Comparison of ENCODE assay signal across 21 cellular contexts in genomic region chr13:65461590-65461989, GRCh38.
DNase-seq lines count a peak whose midpoint lies in the region; ATAC-seq lines count a peak whose summit lies in the region.
"Had no signal": no experiment of that assay in that cellular context is flagged by ENCODE, and none has a peak within 500 bp of the region (broad histone marks: within the 10 kb centered on the region; RNA-seq: fewer than 3 reads in every experiment).

No MANE protein-coding gene starts in this region.

- H3K36me3 ChIP-seq in mesenchymal stem cell (ENCODE audit: control insufficient read depth in 1 of 2, insufficient read depth in 2 of 2, low read depth in 1 of 2, low read length in 2 of 2), result no peaks in the 10 kb centered on the region

- H3K79me1 ChIP-seq in mesenchymal stem cell (replicated peaks; ENCODE audit: low read length, poor library complexity, severe bottlenecking), result no peaks in the 10 kb centered on the region

- ATAC-seq in activated naive CD8-positive, alpha-beta T cell treated with anti-CD3 and anti-CD28 coated beads, Interleukin-2, amount 50 U/mL, for 24 hours, result no peak
- ATAC-seq in HG03135 (IDR thresholded peaks at IDR 0.05; ENCODE audit: unreplicated experiment), result no peak
- ATAC-seq: stimulated activated memory B cell treated with anti-CD40 and anti-IgM and Interleukin-4, amounts not matched to agents 10 μg/mL and 1 μg/mL and 100 μg/mL, for 72 hours had no signal

- H3K9ac ChIP-seq in mesenchymal stem cell (ENCODE audit: low read length), result no peak overlapping the region

- H3K27ac ChIP-seq in mesenchymal stem cell (ENCODE audit: low read length, poor library complexity, severe bottlenecking), result no peak overlapping the region
- H3K27ac ChIP-seq: HL-60 had no signal

- H3K4me2 ChIP-seq in mesenchymal stem cell (ENCODE audit: low read length, poor library complexity, severe bottlenecking), result no peak overlapping the region

- no peak overlapping the region for H3K4ac ChIP-seq in mesenchymal stem cell (ENCODE audit: low read depth in 1 of 2, low read length in 2 of 2)

- H3K4me3 Mint-ChIP-seq in activated CD4-positive, alpha-beta memory T cell treated with anti-CD3 and anti-CD28 coated beads, Interleukin-2, amount 10 ng/mL, durations not matched to agents 7 days and 5 days, result no peak overlapping the region
- no peak overlapping the region for H3K4me3 Mint-ChIP-seq in activated naive CD8-positive, alpha-beta T cell treated with anti-CD3 and anti-CD28 coated beads, Interleukin-2, amount 50 U/mL, for 24 hours
- H3K4me3 Mint-ChIP-seq: activated naive CD4-positive, alpha-beta T cell treated with anti-CD3 and anti-CD28 coated beads, Interleukin-2, amount 50 U/mL, for 24 hours; activated T-cell treated with anti-CD3 and anti-CD28 coated beads, Interleukin-2, amount 50 U/mL, for 24 hours; CD4-positive, alpha-beta memory T cell; stimulated activated memory B cell treated with anti-CD40 and anti-IgM and Interleukin-4, amounts not matched to agents 10 μg/mL and 1 μg/mL and 100 μg/mL, for 72 hours had no signal

- DNase-seq in EL (peak; percentile 25), MV-4-11 (lab: John Stamatoyannopoulos, UW) (peak; percentile 45), brain pericyte (ENCODE audit: low read depth, low spot score) (peak; percentile 87), mesenchymal stem cell (peak; percentile 83), NCI-H1436 treated with DMSO at 0.1 percent for 48 hours (lab: John Stamatoyannopoulos, UW) (no peak)
- DNase-seq in activated CD4-positive, alpha-beta memory T cell treated with anti-CD3 and anti-CD28 coated beads, Interleukin-2, amount 10 ng/mL, durations not matched to agents 7 days and 5 days, result no peak
- no peak for DNase-seq in activated naive CD8-positive, alpha-beta T cell treated with anti-CD3 and anti-CD28 coated beads, Interleukin-2, amount 50 U/mL, for 24 hours
- DNase-seq: ACHN; activated T-cell treated with anti-CD3 and anti-CD28 coated beads, Interleukin-2, amount 50 U/mL, for 24 hours; CD4-positive, alpha-beta memory T cell; DND-41; effector CD8-positive, alpha-beta T cell; foreskin melanocyte; KBM-7; NCI-H1417 treated with DMSO at 0.1 percent for 48 hours; NCI-H226; posterior cingulate gyrus had no signal

- no peak overlapping the region for H3K14ac ChIP-seq in mesenchymal stem cell (ENCODE audit: low read length in 2 of 2)

- no peak overlapping the region for H3K27ac Mint-ChIP-seq in activated CD4-positive, alpha-beta memory T cell treated with anti-CD3 and anti-CD28 coated beads, Interleukin-2, amount 10 ng/mL, durations not matched to agents 7 days and 5 days
- no peak overlapping the region for H3K27ac Mint-ChIP-seq in activated naive CD8-positive, alpha-beta T cell treated with anti-CD3 and anti-CD28 coated beads, Interleukin-2, amount 50 U/mL, for 24 hours
- H3K27ac Mint-ChIP-seq: activated naive CD4-positive, alpha-beta T cell treated with anti-CD3 and anti-CD28 coated beads, Interleukin-2, amount 50 U/mL, for 24 hours; activated T-cell treated with anti-CD3 and anti-CD28 coated beads, Interleukin-2, amount 50 U/mL, for 24 hours; CD4-positive, alpha-beta memory T cell; stimulated activated memory B cell treated with anti-CD40 and anti-IgM and Interleukin-4, amounts not matched to agents 10 μg/mL and 1 μg/mL and 100 μg/mL, for 72 hours had no signal

- H3K9me3 ChIP-seq in mesenchymal stem cell (ENCODE audit: control insufficient read depth, low read length), result no peaks in the 10 kb centered on the region

- no peak overlapping the region for H2BK5ac ChIP-seq in mesenchymal stem cell (ENCODE audit: low read depth, low read length, poor library complexity, severe bottlenecking)

- H3K9me3 Mint-ChIP-seq in activated CD4-positive, alpha-beta memory T cell treated with anti-CD3 and anti-CD28 coated beads, Interleukin-2, amount 10 ng/mL, durations not matched to agents 7 days and 5 days, result peaks cover 6% of the 10 kb centered on the region
- H3K9me3 Mint-ChIP-seq in activated naive CD8-positive, alpha-beta T cell treated with anti-CD3 and anti-CD28 coated beads, Interleukin-2, amount 50 U/mL, for 24 hours, result peaks cover 23% of the 10 kb centered on the region

- no peak overlapping the region for H4K8ac ChIP-seq in mesenchymal stem cell (ENCODE audit: low read length)

- no peak overlapping the region for H4K91ac ChIP-seq in mesenchymal stem cell (ENCODE audit: low read length)

- H2BK12ac ChIP-seq in mesenchymal stem cell (ENCODE audit: low read length in 2 of 2), result no peak overlapping the region

- no peak overlapping the region for H2AFZ ChIP-seq in mesenchymal stem cell (ENCODE audit: low read depth, low read length)

- H3K27me3 Mint-ChIP-seq in activated CD4-positive, alpha-beta memory T cell treated with anti-CD3 and anti-CD28 coated beads, Interleukin-2, amount 10 ng/mL, durations not matched to agents 7 days and 5 days, result no peaks in the 10 kb centered on the region
- no peaks in the 10 kb centered on the region for H3K27me3 Mint-ChIP-seq in activated naive CD8-positive, alpha-beta T cell treated with anti-CD3 and anti-CD28 coated beads, Interleukin-2, amount 50 U/mL, for 24 hours
- H3K27me3 Mint-ChIP-seq: activated naive CD4-positive, alpha-beta T cell treated with anti-CD3 and anti-CD28 coated beads, Interleukin-2, amount 50 U/mL, for 24 hours; activated T-cell treated with anti-CD3 and anti-CD28 coated beads, Interleukin-2, amount 50 U/mL, for 24 hours; CD4-positive, alpha-beta memory T cell; stimulated activated memory B cell treated with anti-CD40 and anti-IgM and Interleukin-4, amounts not matched to agents 10 μg/mL and 1 μg/mL and 100 μg/mL, for 72 hours had no signal

- H3K4me1 ChIP-seq in mesenchymal stem cell (ENCODE audit: control insufficient read depth, insufficient read depth, low read depth, low read length), result no peaks in the 10 kb centered on the region

- no peak overlapping the region for H2BK120ac ChIP-seq in mesenchymal stem cell (ENCODE audit: low read depth, low read length)

- H3K4me1 Mint-ChIP-seq in activated CD4-positive, alpha-beta memory T cell treated with anti-CD3 and anti-CD28 coated beads, Interleukin-2, amount 10 ng/mL, durations not matched to agents 7 days and 5 days, result no peaks in the 10 kb centered on the region
- H3K4me1 Mint-ChIP-seq in activated naive CD8-positive, alpha-beta T cell treated with anti-CD3 and anti-CD28 coated beads, Interleukin-2, amount 50 U/mL, for 24 hours, result no peaks in the 10 kb centered on the region
- H3K4me1 Mint-ChIP-seq: activated naive CD4-positive, alpha-beta T cell treated with anti-CD3 and anti-CD28 coated beads, Interleukin-2, amount 50 U/mL, for 24 hours; CD4-positive, alpha-beta memory T cell; stimulated activated memory B cell treated with anti-CD40 and anti-IgM and Interleukin-4, amounts not matched to agents 10 μg/mL and 1 μg/mL and 100 μg/mL, for 72 hours had no signal

- no peak overlapping the region for H3K23ac ChIP-seq in mesenchymal stem cell (ENCODE audit: low read length in 2 of 2)

- no peak overlapping the region for H2BK15ac ChIP-seq in mesenchymal stem cell (ENCODE audit: low read depth, poor library complexity, severe bottlenecking)

- H3K27me3 ChIP-seq in mesenchymal stem cell (ENCODE audit: control insufficient read depth in 1 of 2, insufficient read depth in 1 of 2, low read length in 2 of 2), result no peaks in the 10 kb centered on the region

- H3K18ac ChIP-seq in mesenchymal stem cell (ENCODE audit: low read depth in 1 of 2, low read length in 2 of 2), result no peak overlapping the region

- no peaks in the 10 kb centered on the region for H3K36me3 Mint-ChIP-seq in activated CD4-positive, alpha-beta memory T cell treated with anti-CD3 and anti-CD28 coated beads, Interleukin-2, amount 10 ng/mL, durations not matched to agents 7 days and 5 days (ENCODE audit: low read depth)
- H3K36me3 Mint-ChIP-seq in activated naive CD8-positive, alpha-beta T cell treated with anti-CD3 and anti-CD28 coated beads, Interleukin-2, amount 50 U/mL, for 24 hours (ENCODE audit: low read depth), result no peaks in the 10 kb centered on the region
- H3K36me3 Mint-ChIP-seq: activated naive CD4-positive, alpha-beta T cell treated with anti-CD3 and anti-CD28 coated beads, Interleukin-2, amount 50 U/mL, for 24 hours; CD4-positive, alpha-beta memory T cell; stimulated activated memory B cell treated with anti-CD40 and anti-IgM and Interleukin-4, amounts not matched to agents 10 μg/mL and 1 μg/mL and 100 μg/mL, for 72 hours had no signal

- CTCF ChIA-PET in activated CD4-positive, alpha-beta memory T cell treated with anti-CD3 and anti-CD28 coated beads, Interleukin-2, amount 10 ng/mL, durations not matched to agents 7 days and 5 days (lab: Charles Lee), result no interaction called here

- WGBS in mesenchymal stem cell, result 54% methylated on average over 6 of the region's 6 CpGs

- H2AK5ac ChIP-seq in mesenchymal stem cell (ENCODE audit: low read length, severe bottlenecking), result no peak overlapping the region

- POLR2A ChIA-PET in activated CD4-positive, alpha-beta memory T cell treated with anti-CD3 and anti-CD28 coated beads, Interleukin-2, amount 10 ng/mL, durations not matched to agents 7 days and 5 days (lab: Charles Lee), result no interaction called here

- no peak overlapping the region for H3K4me3 ChIP-seq in mesenchymal stem cell (ENCODE audit: insufficient read depth in 1 of 2, low read depth in 1 of 2, low read length in 2 of 2)

Comparison
In these comparisons a context has a peak if more than half of its experiments do, and no peak if none do; other contexts are left out.
1. DNase-seq: peak in EL (single experiment), MV-4-11 (single experiment), brain pericyte (single experiment) and mesenchymal stem cell (single experiment); none in activated CD4-positive, alpha-beta memory T cell treated with anti-CD3 and anti-CD28 coated beads, Interleukin-2, amount 10 ng/mL, durations not matched to agents 7 days and 5 days (single experiment), activated naive CD8-positive, alpha-beta T cell treated with anti-CD3 and anti-CD28 coated beads, Interleukin-2, amount 50 U/mL, for 24 hours (single experiment) and NCI-H1436 treated with DMSO at 0.1 percent for 48 hours (single experiment).